Comparison of ENCODE assay signal across 1 cellular context in genomic region chr9:38386319-38386895, GRCh38.
TF ChIP-seq lines count a peak whose summit lies in the region.

No MANE protein-coding gene starts in this region.

TF ChIP-seq in HepG2, 621 proteins besides CTCF, POLR2A, EP300 and RAD21 (continued from another document):
- peak; percentile 41; the same call in 1 of the 2 replicates for TF ChIP-seq ZNF441 (CRISPR knock-in tag; IDR thresholded peaks at IDR 0.05; ENCODE audit: borderline replicate concordance)
- peak; percentile 63 for TF ChIP-seq ATF7 (IDR thresholded peaks at IDR 0.05)
- no peak; the same call in 1 of the 2 replicates for TF ChIP-seq ATF7 (CRISPR knock-in tag; IDR thresholded peaks at IDR 0.05)
TF ChIP-seq in HepG2: peak in this region for 105.
